In genomic region chr6:69917834-69918233, GRCh38 we compare ENCODE assay signal across 8 cellular contexts. TPM values are rescaled to one million over a fixed set of nuclear protein-coding genes. Genes with fewer than 3 reads are reported as not detected.
A peak's percentile ranks its signal among the peaks of the same experiment; 100 is the strongest.
DNase-seq lines count a peak whose midpoint lies in the region; ATAC-seq, FAIRE-seq and TF ChIP-seq lines count a peak whose summit lies in the region.

No MANE protein-coding gene starts in this region.

- ATAC-seq in HG03064 (IDR thresholded peaks at IDR 0.05; ENCODE audit: low read depth, unreplicated experiment) (peak; percentile 57), HG03025 (IDR thresholded peaks at IDR 0.05; ENCODE audit: low FRiP score, unreplicated experiment) (no peak)

- no peaks in the 10 kb centered on the region for H3K27me3 ChIP-seq in astrocyte (ENCODE audit: insufficient read depth, low read length)

- no peak overlapping the region for H3K4me3 ChIP-seq in astrocyte (ENCODE audit: insufficient read depth, low read depth, low read length)

- peak overlapping the region; percentile 64 for H3K27ac Mint-ChIP-seq in astrocyte (ENCODE audit: unreplicated experiment)

- CTCF ChIA-PET in HEK293T (lab: Yijun Ruan, JAX): no interaction called here

- no peak overlapping the region for H3K9ac ChIP-seq in astrocyte (ENCODE audit: low read length)

- peaks cover 6% of the 10 kb centered on the region for H3K4me1 Mint-ChIP-seq in astrocyte (ENCODE audit: low read depth, unreplicated experiment)

- H3K4me1 ChIP-seq in astrocyte (ENCODE audit: insufficient read depth, low read length): peaks cover 8% of the 10 kb centered on the region

- no peaks in the 10 kb centered on the region for H3K9me3 ChIP-seq in astrocyte (ENCODE audit: insufficient read depth, low read depth, low read length)

- no peaks in the 10 kb centered on the region for H3K27me3 Mint-ChIP-seq in astrocyte (ENCODE audit: low read depth, unreplicated experiment)

- H3K36me3 ChIP-seq in astrocyte (ENCODE audit: insufficient read depth, low read length): no peaks in the 10 kb centered on the region

- H3K4me3 Mint-ChIP-seq in astrocyte (ENCODE audit: unreplicated experiment): no peak overlapping the region

- no peaks in the 10 kb centered on the region for H4K20me1 ChIP-seq in astrocyte (ENCODE audit: insufficient read depth, low read length)

- no peak for FAIRE-seq in astrocyte (lab: Jason Lieb, UNC)

- H3K9me3 Mint-ChIP-seq in astrocyte (ENCODE audit: unreplicated experiment): peaks cover 2% of the 10 kb centered on the region

- H3K4me2 ChIP-seq in astrocyte (ENCODE audit: low read length): peak overlapping the region; percentile 43

- peak; percentile 8 to 28 for DNase-seq in activated CD4-positive, alpha-beta T cell treated with anti-CD3 and anti-CD28 coated beads, Interleukin-2, amount 50 U/mL, for 48 hours
- DNase-seq in activated CD4-positive, alpha-beta T cell treated with anti-CD3 and anti-CD28 coated beads, Interleukin-2, amount 50 U/mL, for 1 hour: no peak
- peak; percentile 41 for DNase-seq in astrocyte (ENCODE audit: low read depth)
- DNase-seq in smooth muscle cell of the brain vasculature (ENCODE audit: low read depth, low spot score): peak; percentile 73
- no peak for DNase-seq in hypothalamus (lab: John Stamatoyannopoulos, UW)
- DNase-seq in HEK293T (ENCODE audit: extremely low spot score): no peak

- no peak for TF ChIP-seq CTCF in astrocyte (IDR thresholded peaks at IDR 0.05; ENCODE audit: insufficient read depth, low read depth, low read length)

- POLR2A ChIA-PET in HEK293T (lab: Yijun Ruan, JAX): no interaction called here

- H2AFZ ChIP-seq in astrocyte (ENCODE audit: low read depth, low read length): peak overlapping the region; percentile 63

- no peaks in the 10 kb centered on the region for H3K36me3 Mint-ChIP-seq in astrocyte (ENCODE audit: low read depth, unreplicated experiment)

- H3K79me2 ChIP-seq in astrocyte (ENCODE audit: insufficient read depth, low read length): no peaks in the 10 kb centered on the region

- H3K27ac ChIP-seq in astrocyte (ENCODE audit: low read depth, low read length): peak overlapping the region; percentile 65

TF ChIP-seq in HEK293T, 16 proteins besides CTCF, POLR2A, EP300 and RAD21:
- TF ChIP-seq ELF4 (IDR thresholded peaks at IDR 0.05): no peak
- TF ChIP-seq SP1 (IDR thresholded peaks at IDR 0.05): no peak
- no peak for TF ChIP-seq NFRKB (IDR thresholded peaks at IDR 0.05)
- no peak for TF ChIP-seq BHLHE40 (IDR thresholded peaks at IDR 0.05; ENCODE audit: borderline replicate concordance)
- TF ChIP-seq CTBP1 (IDR thresholded peaks at IDR 0.05; ENCODE audit: borderline replicate concordance): no peak
- no peak for TF ChIP-seq FOXA1 (IDR thresholded peaks at IDR 0.05)
- no peak for TF ChIP-seq ARNT (IDR thresholded peaks at IDR 0.05)
- no peak for TF ChIP-seq ZNF384 (IDR thresholded peaks at IDR 0.05)
- TF ChIP-seq FOXK2 (IDR thresholded peaks at IDR 0.05): no peak
- no peak for TF ChIP-seq TARDBP (IDR thresholded peaks at IDR 0.05)
- no peak for TF ChIP-seq LEF1 (IDR thresholded peaks at IDR 0.05; ENCODE audit: borderline replicate concordance)
- no peak for TF ChIP-seq HDGF (IDR thresholded peaks at IDR 0.05; ENCODE audit: borderline replicate concordance)
- TF ChIP-seq FOXM1 (IDR thresholded peaks at IDR 0.05; ENCODE audit: borderline replicate concordance): no peak
- TF ChIP-seq SUZ12 (IDR thresholded peaks at IDR 0.05): no peak

RNA-seq across cellular contexts. Expression of gene COL19A1, which starts 51.5 kb away (rescaled TPM):
- 0.10 and 0.18 TPM in 2 replicates for total RNA-seq in astrocyte

Comparison
In these comparisons a context has a peak if more than half of its experiments do, and no peak if none do; other contexts are left out.
1. DNase-seq: peak in activated CD4-positive, alpha-beta T cell treated with anti-CD3 and anti-CD28 coated beads, Interleukin-2, amount 50 U/mL, for 48 hours (2 of 2), astrocyte (single experiment) and smooth muscle cell of the brain vasculature (single experiment); none in activated CD4-positive, alpha-beta T cell treated with anti-CD3 and anti-CD28 coated beads, Interleukin-2, amount 50 U/mL, for 1 hour (single experiment), hypothalamus (0 of 51) and HEK293T (single experiment).